Comparison of ENCODE assay signal across 1 cellular context in genomic region chr3:32391643-32392529, GRCh38.
TF ChIP-seq lines count a peak whose summit lies in the region.

CMTM7 (plus strand) TSS chr3:32391853; CDS start chr3:32391907, 54 bp downstream.

TF ChIP-seq in SK-N-SH, 30 proteins besides CTCF, POLR2A, EP300 and RAD21 (continued from another document):
- TF ChIP-seq USF2 (IDR thresholded peaks at IDR 0.05; ENCODE audit: borderline replicate concordance, low read depth, low read length) (no peak), SIN3A (IDR thresholded peaks at IDR 0.05; ENCODE audit: borderline replicate concordance, low read depth, low read length) (0 out of 2 replicates have a peak, but pooled peaks have one; percentile 7), CHD2 (IDR thresholded peaks at IDR 0.05; ENCODE audit: low read length, partially characterized antibody) (no peak), FOSL2 (IDR thresholded peaks at IDR 0.05; ENCODE audit: borderline replicate concordance, low read depth) (no peak), GATA2 (CRISPR knock-in tag; IDR thresholded peaks at IDR 0.05) (no peak), RFX5 (IDR thresholded peaks at IDR 0.05; ENCODE audit: low read length) (no peak), EZH2phosphoT487 (IDR thresholded peaks at IDR 0.05; ENCODE audit: borderline replicate concordance, low read depth) (no peak), ZBTB33 (IDR thresholded peaks at IDR 0.05; ENCODE audit: borderline replicate concordance, low read depth) (no peak), NRF1 (IDR thresholded peaks at IDR 0.05; ENCODE audit: low read depth, low read length) (0 out of 2 replicates have a peak, but pooled peaks have one; percentile 11), JUND (IDR thresholded peaks at IDR 0.05) (no peak), TAF1 (IDR thresholded peaks at IDR 0.05; ENCODE audit: borderline replicate concordance, low read depth, low read length) (peak; percentile 70; the same call in 1 of the 2 replicates), RXRA (IDR thresholded peaks at IDR 0.05; ENCODE audit: borderline replicate concordance, low read depth) (no peak)
